Comparison of ENCODE assay signal across 9 cellular contexts in the genomic region with DNA sequence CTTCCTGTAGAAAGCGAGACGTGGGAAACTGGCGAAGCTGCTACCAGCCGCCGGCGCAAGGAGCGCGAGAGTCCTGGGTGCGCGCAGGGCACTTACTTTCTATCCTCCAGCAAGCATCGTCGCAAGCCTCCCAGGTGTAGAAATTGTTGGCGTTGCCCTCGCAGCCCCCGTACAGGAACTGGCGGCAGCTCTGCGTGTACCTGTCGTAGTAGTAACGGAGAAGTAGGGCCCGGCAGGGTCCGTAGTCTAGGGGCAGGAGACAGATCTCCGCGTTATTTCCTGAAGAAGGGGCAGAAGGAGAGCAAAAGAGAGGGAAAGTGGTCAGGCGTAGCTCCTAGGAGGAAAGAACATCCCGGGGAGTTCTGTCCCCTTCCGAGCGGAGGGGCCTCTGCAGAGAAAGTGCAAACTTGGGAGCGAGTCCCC. TPM values are rescaled to one million over a fixed set of nuclear protein-coding genes. Genes with fewer than 3 reads are reported as not detected.
DNase-seq lines count a peak whose midpoint lies in the region; ATAC-seq and TF ChIP-seq lines count a peak whose summit lies in the region.
"Had no signal": no experiment of that assay in that cellular context is flagged by ENCODE, and none has a peak within 500 bp of the region (broad histone marks: within the 10 kb centered on the region; RNA-seq: fewer than 3 reads in every experiment).

No MANE protein-coding gene starts in this region.

- TF ChIP-seq POLR2A in gastrocnemius medialis (IDR thresholded peaks at IDR 0.05), result no peak

- DNase-seq in AG04450 (ENCODE audit: low read depth, low spot score) (no peak), hepatocyte (ENCODE audit: low spot score) (peak; percentile 56), gastrocnemius medialis (no peak)
- peak in 1 of 2 donors; percentile 4 for DNase-seq in activated T-cell treated with anti-CD3 and anti-CD28 coated beads, Interleukin-2, amount 50 U/mL, for 72 hours

- peak overlapping the region; percentile 71 for H3K4me3 ChIP-seq in AG04450 (ENCODE audit: low read depth, low read length)
- H3K4me3 ChIP-seq in hepatocyte, result peak overlapping the region; percentile 68
- H3K4me3 ChIP-seq in gastrocnemius medialis, result peak overlapping the region; percentile 36 to 58 (median 50)

- no peaks in the 10 kb centered on the region for H4K20me1 ChIP-seq in hepatocyte (ENCODE audit: insufficient read depth, poor library complexity, severe bottlenecking)

- peak overlapping the region; percentile 87 to 93 for H3K4me3 Mint-ChIP-seq in activated T-cell treated with anti-CD3 and anti-CD28 coated beads, Interleukin-2, amount 50 U/mL, for 72 hours

- H3K27me3 Mint-ChIP-seq in activated T-cell treated with anti-CD3 and anti-CD28 coated beads, Interleukin-2, amount 50 U/mL, for 72 hours (ENCODE audit: low read depth), result peaks cover 60% of the 10 kb centered on the region

- CTCF ChIA-PET in AG04450 (lab: Charles Lee), result interaction anchor here (0.7 to 1.8 kb wide), 4 partner anchors 12 to 197 kb away, joined by 3 to 7 read pairs (median 4); no protein-coding TSS in a partner anchor

- POLR2A ChIA-PET in AG04450 (lab: Yijun Ruan, JAX), result no interaction called here

- no peak overlapping the region for H3K27ac Mint-ChIP-seq in activated T-cell treated with anti-CD3 and anti-CD28 coated beads, Interleukin-2, amount 50 U/mL, for 72 hours

- H3K27me3 ChIP-seq in AG04450 (ENCODE audit: control insufficient read depth, insufficient read depth, low read length), result no peaks in the 10 kb centered on the region
- H3K27me3 ChIP-seq in hepatocyte, result peaks cover 39% of the 10 kb centered on the region
- peaks cover 0 to 19% (median 0%) of the 10 kb centered on the region in 3 donors for H3K27me3 ChIP-seq in gastrocnemius medialis

- peak overlapping the region; percentile 91 for H2AFZ ChIP-seq in hepatocyte

- in situ Hi-C loops in gastrocnemius medialis (cut with MboI; ENCODE audit: low sequenced_read_pairs in 4 of 4), result loop anchor here in 2 of 4 donors (25.0 kb wide), 1 partner anchor 197 kb away; no protein-coding TSS in a partner anchor

- H3K79me2 ChIP-seq in hepatocyte, result no peaks in the 10 kb centered on the region

- peak; percentile 54 for ATAC-seq in GM18867 (IDR thresholded peaks at IDR 0.05; ENCODE audit: unreplicated experiment)
- peak; percentile 73 for ATAC-seq in HG03432 (IDR thresholded peaks at IDR 0.05; ENCODE audit: unreplicated experiment)
- peak; percentile 36 to 46 for ATAC-seq in activated T-cell treated with anti-CD3 and anti-CD28 coated beads, Interleukin-2, amount 50 U/mL, for 72 hours (replicated peaks in 1 of 2)
- peak in 1 of 2 donors; percentile 30 for ATAC-seq in gastrocnemius medialis
- no peak for ATAC-seq in HG03469 (IDR thresholded peaks at IDR 0.05; ENCODE audit: unreplicated experiment)
- ATAC-seq in GM18873 (IDR thresholded peaks at IDR 0.05; ENCODE audit: low FRiP score, unreplicated experiment), result no peak

- H3K4me1 Mint-ChIP-seq in activated T-cell treated with anti-CD3 and anti-CD28 coated beads, Interleukin-2, amount 50 U/mL, for 72 hours (ENCODE audit: low read depth), result peaks cover 9% of the 10 kb centered on the region

- 1% methylated on average over 28 of the region's 28 CpGs for WGBS in hepatocyte (ENCODE audit: low lambda C conversion rate, missing lambda C conversion rate)

- H3K36me3 ChIP-seq in hepatocyte (replicated peaks; ENCODE audit: insufficient read depth, low read depth) (no peaks in the 10 kb centered on the region), gastrocnemius medialis (no peaks in the 10 kb centered on the region)

- no peaks in the 10 kb centered on the region for H3K4me1 ChIP-seq in hepatocyte (ENCODE audit: insufficient read depth)
- peaks cover 0 to 3% of the 10 kb centered on the region in 2 donors for H3K4me1 ChIP-seq in gastrocnemius medialis

- no peaks in the 10 kb centered on the region for H3K9me3 Mint-ChIP-seq in activated T-cell treated with anti-CD3 and anti-CD28 coated beads, Interleukin-2, amount 50 U/mL, for 72 hours

- intact Hi-C loops in gastrocnemius medialis (cut with DNase I; ENCODE audit: low total_unique reads), result no loop called here

- H3K36me3 Mint-ChIP-seq in activated T-cell treated with anti-CD3 and anti-CD28 coated beads, Interleukin-2, amount 50 U/mL, for 72 hours (ENCODE audit: insufficient read depth in 2 of 2), result no peaks in the 10 kb centered on the region

- H3K9me3 ChIP-seq in AG04450 (ENCODE audit: control insufficient read depth, insufficient read depth, low read length) (no peaks in the 10 kb centered on the region; the same call in 1 of the 2 replicates), hepatocyte (ENCODE audit: low read depth) (no peaks in the 10 kb centered on the region), gastrocnemius medialis (no peaks in the 10 kb centered on the region)

- peak overlapping the region; percentile 96 for H3K4me2 ChIP-seq in hepatocyte

- no peaks in the 10 kb centered on the region for H3K9me2 ChIP-seq in hepatocyte (replicated peaks; ENCODE audit: insufficient read depth)

- H3K27ac ChIP-seq in AG04450 (ENCODE audit: low read depth, low read length) (no peak overlapping the region), hepatocyte (no peak overlapping the region), gastrocnemius medialis (peak overlapping the region in 1 of 4 donors; percentile 42)

- TF ChIP-seq CTCF in AG04450 (IDR thresholded peaks at IDR 0.05; ENCODE audit: low read depth, low read length) (no peak), hepatocyte (IDR thresholded peaks at IDR 0.05; ENCODE audit: poor library complexity) (no peak), gastrocnemius medialis (IDR thresholded peaks at IDR 0.05 in 4 of 5, conservative IDR thresholded peaks at IDR 0.05 in 1 of 5) (no peak)

RNA-seq across cellular contexts. Expression of gene TFPI2, which starts 0.5 kb away (rescaled TPM):
- 27.9 and 31.0 TPM in 2 replicates for polyA plus RNA-seq in AG04450 (2011; rRNA removed)
- polyA minus RNA-seq in AG04450 (2011; rRNA and poly(A)+ RNA removed), result 5.3 and 7.8 TPM in 2 replicates
- under 1 TPM; 0.34 to 0.51 TPM for total RNA-seq in activated T-cell treated with anti-CD3 and anti-CD28 coated beads, Interleukin-2, amount 50 U/mL, for 72 hours
- total RNA-seq in hepatocyte, result 41.5 and 66.2 TPM in 2 replicates
- polyA plus RNA-seq in hepatocyte, result 52.8 and 87.3 TPM in 2 replicates
- total RNA-seq in gastrocnemius medialis, result 1 to 10 TPM in 3 of 4 donors, not detected in 1; 1.3 to 3.7 (median 1.5) TPM
- total RNA-seq: mononuclear cell had no signal

RNA-seq across cellular contexts. Expression of gene GNGT1, which starts 16.3 kb away (rescaled TPM):
- polyA plus RNA-seq in AG04450 (2011; rRNA removed), result not detected in 2 replicates
- not detected in 2 replicates for polyA minus RNA-seq in AG04450 (2011; rRNA and poly(A)+ RNA removed)
- total RNA-seq in activated T-cell treated with anti-CD3 and anti-CD28 coated beads, Interleukin-2, amount 50 U/mL, for 72 hours, result not detected
- not detected in 2 replicates for total RNA-seq in hepatocyte
- 0.24 TPM in 1 of 2 replicates, not detected in the other for polyA plus RNA-seq in hepatocyte
- not detected for total RNA-seq in gastrocnemius medialis
- total RNA-seq: mononuclear cell had no signal

RNA-seq across cellular contexts. Expression of gene GNG11, which starts 31.5 kb away (rescaled TPM):
- polyA plus RNA-seq in AG04450 (2011; rRNA removed) (13.8 and 19.7 TPM in 2 replicates), hepatocyte (18.0 and 21.1 TPM in 2 replicates)
- polyA minus RNA-seq in AG04450 (2011; rRNA and poly(A)+ RNA removed), result 2.5 and 3.6 TPM in 2 replicates
- total RNA-seq in activated T-cell treated with anti-CD3 and anti-CD28 coated beads, Interleukin-2, amount 50 U/mL, for 72 hours, result not detected
- total RNA-seq in hepatocyte (10.0 and 11.2 TPM in 2 replicates), gastrocnemius medialis (10 to 100 TPM in 1 of 4 donors, 1 to 10 TPM in 3; 4.6 to 11.4 (median 6.9) TPM)

Comparison
In these comparisons a context has a peak if more than half of its experiments do, and no peak if none do; other contexts are left out.
1. ATAC-seq: peak in GM18867 (single experiment), HG03432 (single experiment) and activated T-cell treated with anti-CD3 and anti-CD28 coated beads, Interleukin-2, amount 50 U/mL, for 72 hours (2 of 2); none in HG03469 (single experiment) and GM18873 (single experiment).
2. RNA of gene GNG11, which starts 31.5 kb away (total RNA-seq): 10.0 to 11.2 TPM in hepatocyte and 4.6 to 11.4 TPM in gastrocnemius medialis; not detected in activated T-cell treated with anti-CD3 and anti-CD28 coated beads, Interleukin-2, amount 50 U/mL, for 72 hours; every median in the first group is over 4 times any median in the second.
3. Peak in every context shown above with its lines, with median percentiles within 50 percentile points of each other: H3K4me3 ChIP-seq.